ENCODE assay signal across 12 cellular contexts in genomic region chr13:22927008-22927393, GRCh38.
DNase-seq lines count a peak whose midpoint lies in the region; ATAC-seq and TF ChIP-seq lines count a peak whose summit lies in the region.
"Had no signal": no experiment of that assay in that cellular context is flagged by ENCODE, and none has a peak within 500 bp of the region (broad histone marks: within the 10 kb centered on the region; RNA-seq: fewer than 3 reads in every experiment).

No MANE protein-coding gene starts in this region.

- H3K9me2 ChIP-seq in hepatocyte (replicated peaks; ENCODE audit: insufficient read depth) = no peaks in the 10 kb centered on the region

- H3K36me3 ChIP-seq in ES-I3 (ENCODE audit: insufficient read depth, low read length) = no peaks in the 10 kb centered on the region
- H3K36me3 ChIP-seq in hepatocyte (replicated peaks; ENCODE audit: insufficient read depth, low read depth) = no peaks in the 10 kb centered on the region
- H3K36me3 ChIP-seq in rectal smooth muscle tissue (ENCODE audit: control insufficient read depth, insufficient read depth, low read length) = no peaks in the 10 kb centered on the region

- 67% methylated on average over 27 of the region's 28 CpGs for WGBS in hepatocyte (ENCODE audit: low lambda C conversion rate, missing lambda C conversion rate)

- no peak for TF ChIP-seq CTCF in hepatocyte (IDR thresholded peaks at IDR 0.05; ENCODE audit: poor library complexity)

- H3K79me2 ChIP-seq in hepatocyte = no peaks in the 10 kb centered on the region

- no peaks in the 10 kb centered on the region for H3K27me3 ChIP-seq in hepatocyte
- H3K27me3 ChIP-seq in rectal smooth muscle tissue (ENCODE audit: control insufficient read depth, insufficient read depth, low read length) = no peaks in the 10 kb centered on the region

- H3K9me3 ChIP-seq in ES-I3 (ENCODE audit: control insufficient read depth, insufficient read depth, low read length) (no peaks in the 10 kb centered on the region), hepatocyte (ENCODE audit: low read depth) (no peaks in the 10 kb centered on the region)

- H3K4me1 ChIP-seq in ES-I3 (ENCODE audit: insufficient read depth, low read length) (no peaks in the 10 kb centered on the region; the same call in 1 of the 2 replicates), hepatocyte (ENCODE audit: insufficient read depth) (no peaks in the 10 kb centered on the region), rectal smooth muscle tissue (ENCODE audit: control insufficient read depth, insufficient read depth, low read length) (no peaks in the 10 kb centered on the region)

- H2AFZ ChIP-seq in hepatocyte = peak overlapping the region; percentile 38

- no peaks in the 10 kb centered on the region for H4K20me1 ChIP-seq in hepatocyte (ENCODE audit: insufficient read depth, poor library complexity, severe bottlenecking)

- peak overlapping the region; percentile 58 for H3K9ac ChIP-seq in ES-I3 (ENCODE audit: low read depth, low read length)
- H3K9ac ChIP-seq in rectal smooth muscle tissue (ENCODE audit: low read length) = no peak overlapping the region
- H3K9ac ChIP-seq: KMS-11 had no signal

- DNase-seq in hepatocyte (ENCODE audit: low spot score) = no peak
- DNase-seq in NOMO-1 treated with DMSO at 0.1 percent for 48 hours (lab: John Stamatoyannopoulos, UW; ENCODE audit: unreplicated experiment) = no peak
- DNase-seq in NCI-H1694 treated with DMSO at 0.1 percent for 48 hours (lab: John Stamatoyannopoulos, UW) = no peak
- DNase-seq in NOMO-1 treated with dmso at 0.1 percent for 144 hours (lab: John Stamatoyannopoulos, UW; ENCODE audit: unreplicated experiment) = no peak
- DNase-seq: activated gamma-delta T cell; CD4-positive, CD25-positive, alpha-beta regulatory T cell had no signal

- H3K4me2 ChIP-seq in hepatocyte = peak overlapping the region; percentile 73
- H3K4me2 ChIP-seq: KMS-11 had no signal

- H3K4me3 ChIP-seq in hepatocyte (no peak overlapping the region), rectal smooth muscle tissue (ENCODE audit: low read length) (peak overlapping the region; percentile 62)

- no peak overlapping the region for H3K27ac ChIP-seq in hepatocyte
- H3K27ac ChIP-seq in rectal smooth muscle tissue (ENCODE audit: low read depth, low read length) = peak overlapping the region; percentile 82
- H3K27ac ChIP-seq: KMS-11, VCaP had no signal

- ATAC-seq in HG03442 (IDR thresholded peaks at IDR 0.05; ENCODE audit: unreplicated experiment) (peak; percentile 37), HG02610 (IDR thresholded peaks at IDR 0.05; ENCODE audit: unreplicated experiment) (no peak)
